ENCODE assay signal across 8 cellular contexts in the genomic region with DNA sequence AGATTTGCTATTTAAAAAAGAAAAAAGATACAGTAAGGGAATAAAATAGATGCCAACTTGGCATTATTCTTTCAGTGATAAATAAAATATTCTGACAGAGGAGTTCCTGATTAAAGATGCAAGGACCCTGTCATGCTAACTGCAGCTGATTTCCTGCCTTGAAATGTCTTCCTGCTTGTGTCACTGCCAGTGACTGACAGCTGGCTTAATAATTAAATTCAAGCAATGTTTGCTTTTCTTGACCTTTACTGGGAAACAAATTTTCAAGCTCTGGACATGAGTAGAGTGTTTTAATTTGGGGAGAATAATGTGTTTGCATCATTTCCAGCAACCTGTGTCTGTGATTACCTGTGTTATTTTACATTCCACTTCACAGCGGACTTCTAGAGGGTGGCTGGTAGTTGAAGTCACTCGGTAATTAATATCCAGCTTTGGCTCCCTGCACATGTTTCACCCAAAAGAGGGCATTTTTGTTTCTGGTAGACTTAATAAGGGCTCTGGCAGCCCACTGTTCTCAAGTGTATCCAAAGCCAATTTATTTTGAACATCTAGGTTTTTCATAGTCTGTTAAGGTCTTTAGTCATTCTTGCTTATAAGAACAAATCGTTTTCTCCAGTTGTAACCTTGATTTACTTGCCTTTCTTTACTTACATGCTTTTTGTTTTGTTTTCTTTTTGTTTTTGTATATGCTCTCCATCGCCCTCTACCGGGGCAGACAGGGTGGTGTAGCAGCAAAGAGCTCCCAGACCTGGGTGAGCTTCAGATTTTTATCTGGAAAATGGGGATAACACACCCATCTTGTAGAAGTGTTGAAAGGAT. TPM values are rescaled to one million over a fixed set of nuclear protein-coding genes. Genes with fewer than 3 reads are reported as not detected.
DNase-seq lines count a peak whose midpoint lies in the region; ATAC-seq, FAIRE-seq and TF ChIP-seq lines count a peak whose summit lies in the region.

No MANE protein-coding gene starts in this region.

- intact Hi-C loops in pancreas (cut with DNase I): no loop called here

- no peaks in the 10 kb centered on the region for H4K20me1 ChIP-seq in GM23338 (replicated peaks; ENCODE audit: insufficient read depth)

- peaks cover 8% of the 10 kb centered on the region; the same call in 1 of the 3 replicates for H3K36me3 Mint-ChIP-seq in GM23338 (ENCODE audit: low read depth)

- H3K36me3 ChIP-seq in GM23338 (ENCODE audit: insufficient read depth): no peaks in the 10 kb centered on the region
- H3K36me3 ChIP-seq in pancreas: no peaks in the 10 kb centered on the region

- no peaks in the 10 kb centered on the region for H3K9me2 ChIP-seq in GM23338 (ENCODE audit: insufficient read depth)

- no peaks in the 10 kb centered on the region for H3K4me1 ChIP-seq in GM23338 (ENCODE audit: insufficient read depth)
- H3K4me1 ChIP-seq in pancreas: peaks cover 7 to 11% (median 9%) of the 10 kb centered on the region in 3 donors

- H3K4me3 ChIP-seq in GM23338: no peak overlapping the region
- no peak overlapping the region for H3K4me3 ChIP-seq in fibroblast of mammary gland (ENCODE audit: control insufficient read depth, low read depth, low read length)
- peak overlapping the region in 1 of 4 donors; percentile 15 for H3K4me3 ChIP-seq in pancreas

- ATAC-seq in GM23338 (peak; percentile 67), pancreas (peak; percentile 83 to 94 (median 91)), GM18873 (IDR thresholded peaks at IDR 0.05; ENCODE audit: low FRiP score, unreplicated experiment) (no peak), GM18519 (IDR thresholded peaks at IDR 0.05; ENCODE audit: low FRiP score, unreplicated experiment) (no peak)

- H3K27me3 ChIP-seq in GM23338 (ENCODE audit: insufficient read depth) (no peaks in the 10 kb centered on the region), pancreas (no peaks in the 10 kb centered on the region)

- H3K27me3 Mint-ChIP-seq in GM23338 (ENCODE audit: insufficient read depth, low read depth, poor library complexity): no peaks in the 10 kb centered on the region

- no peaks in the 10 kb centered on the region for H3K79me2 ChIP-seq in GM23338 (replicated peaks; ENCODE audit: insufficient read depth)

- H2AFZ ChIP-seq in GM23338: no peak overlapping the region

- peak; percentile 69 to 91 for TF ChIP-seq CTCF in GM23338 (conservative IDR thresholded peaks at IDR 0.05; ENCODE audit: low read depth in 2 of 2)
- TF ChIP-seq CTCF in fibroblast of mammary gland (conservative IDR thresholded peaks at IDR 0.05; ENCODE audit: control insufficient read depth, insufficient read depth, low read depth, low read length): peak; percentile 89
- peak; percentile 62 to 78 (median 70) for TF ChIP-seq CTCF in pancreas (IDR thresholded peaks at IDR 0.05)

- no peaks in the 10 kb centered on the region for H3K4me1 Mint-ChIP-seq in GM23338

- FAIRE-seq in pancreas (lab: Jason Lieb, UNC): no peak

- H3K9me3 ChIP-seq in pancreas: no peaks in the 10 kb centered on the region

- no peak overlapping the region for H3K4me2 ChIP-seq in GM23338

- DNase-seq in Daoy (ENCODE audit: low read depth) (peak; percentile 14), GM23338 (ENCODE audit: low spot score) (peak; percentile 72), NCI-H748 treated with DMSO at 0.1 percent for 48 hours (lab: John Stamatoyannopoulos, UW) (peak; percentile 7), fibroblast of mammary gland (ENCODE audit: low read depth) (peak; percentile 49), pancreas (peak in 4 of 6 donors; percentile 17 to 64 (median 40))
- peak; percentile 57 for DNase-seq in activated CD8-positive, alpha-beta memory T cell treated with anti-CD3 and anti-CD28 coated beads, Interleukin-2, amount 50 U/mL, for 4 hours

- H3K27ac ChIP-seq in GM23338 (ENCODE audit: low read depth): no peak overlapping the region
- H3K27ac ChIP-seq in pancreas: peak overlapping the region in 2 of 4 donors; percentile 41 to 56

- H3F3A ChIP-seq in GM23338 (replicated peaks; ENCODE audit: low read depth): no peaks in the 10 kb centered on the region

- WGBS in pancreas, 2 donors: 5 to 7% methylated on average over 5 of the region's 5 CpGs

- H3K27ac Mint-ChIP-seq in GM23338: no peak overlapping the region

- no peak overlapping the region for H3K4me3 Mint-ChIP-seq in GM23338

- peaks cover 9% of the 10 kb centered on the region for H3K9me3 Mint-ChIP-seq in GM23338

TF ChIP-seq in GM23338, 12 proteins besides CTCF, POLR2A, EP300 and RAD21:
- TF ChIP-seq NANOG (IDR thresholded peaks at IDR 0.05; ENCODE audit: borderline replicate concordance): no peak

RNA-seq across cellular contexts. Expression of a gene that starts 48.5 kb away (rescaled TPM):
- 0.06 TPM in 1 of 2 replicates, not detected in the other for total RNA-seq in Daoy (2014; rRNA removed; shearing (Covaris generic))
- 5.2 and 5.3 TPM in 2 replicates for total RNA-seq in GM23338 (2014; rRNA removed; shearing (Covaris generic))
- polyA plus RNA-seq in GM23338 (2016; fragmentation: Nextera tagmentation; extraction: Ambion mirVana) (0.61 and 1.1 TPM in 2 replicates), pancreas (under 1 TPM; 0.02 to 0.04 TPM)
- total RNA-seq in pancreas: not detected

Comparison
In these comparisons a context has a peak if more than half of its experiments do, and no peak if none do; other contexts are left out.
1. DNase-seq: peak in every context shown above with its lines; median percentile 72 in GM23338; 57 in activated CD8-positive, alpha-beta memory T cell treated with anti-CD3 and anti-CD28 coated beads, Interleukin-2, amount 50 U/mL, for 4 hours; 49 in fibroblast of mammary gland; 40 in pancreas; 14 in Daoy; 7 in NCI-H748 treated with DMSO at 0.1 percent for 48 hours.
2. ATAC-seq: peak in GM23338 (single experiment) and pancreas (4 of 4); none in GM18873 (single experiment) and GM18519 (single experiment).
3. Peak in every context shown above with its lines, with median percentiles within 50 percentile points of each other: CTCF ChIP-seq.